In genomic region chr3:130894873-130895330, GRCh38 we compare ENCODE assay signal across 9 cellular contexts. TPM values are rescaled to one million over a fixed set of nuclear protein-coding genes. Genes with fewer than 3 reads are reported as not detected.
A peak's percentile ranks its signal among the peaks of the same experiment; 100 is the strongest.
DNase-seq lines count a peak whose midpoint lies in the region; ATAC-seq, FAIRE-seq and TF ChIP-seq lines count a peak whose summit lies in the region.
"Had no signal": no experiment of that assay in that cellular context is flagged by ENCODE, and none has a peak within 500 bp of the region (broad histone marks: within the 10 kb centered on the region; RNA-seq: fewer than 3 reads in every experiment).

No MANE protein-coding gene starts in this region.

- peak overlapping the region; percentile 80 to 83 for H3K9ac ChIP-seq in kidney (ENCODE audit: low read length in 2 of 2)

- no peak for ATAC-seq in activated T-cell treated with anti-CD3 and anti-CD28 coated beads, Interleukin-2, amount 50 U/mL, for 72 hours (replicated peaks in 1 of 2)
- no peak for ATAC-seq in activated T-helper 17 cell treated with anti-CD3 and anti-CD28 coated beads, Interleukin-2, amount 50 U/mL, for 72 hours (replicated peaks)
- ATAC-seq in GM21529 (IDR thresholded peaks at IDR 0.05; ENCODE audit: unreplicated experiment) (no peak), HG02840 (IDR thresholded peaks at IDR 0.05; ENCODE audit: low FRiP score, unreplicated experiment) (no peak)

- peak overlapping the region; percentile 82 to 94 for H3K27ac ChIP-seq in kidney (ENCODE audit: low read depth in 2 of 2, low read length in 2 of 2)
- H3K27ac ChIP-seq in thymus (ENCODE audit: low read depth): no peak overlapping the region

- no peak for DNase-seq in activated T-cell treated with anti-CD3 and anti-CD28 coated beads, Interleukin-2, amount 50 U/mL, for 72 hours
- no peak for DNase-seq in activated T-cell treated with anti-CD3 and anti-CD28 coated beads, Interleukin-2, amount 50 U/mL, for 1 hour
- DNase-seq in kidney (no peak), GDM1 (lab: John Stamatoyannopoulos, UW) (no peak)

- peak overlapping the region; percentile 95 for H3K27ac Mint-ChIP-seq in activated T-cell treated with anti-CD3 and anti-CD28 coated beads, Interleukin-2, amount 50 U/mL, for 72 hours
- H3K27ac Mint-ChIP-seq in activated T-helper 17 cell treated with anti-CD3 and anti-CD28 coated beads, Interleukin-2, amount 50 U/mL, for 72 hours: peak overlapping the region; percentile 61

- H3K4me3 ChIP-seq in kidney (ENCODE audit: low read length in 2 of 2): peak overlapping the region; percentile 79 to 83
- peak overlapping the region; percentile 77 for H3K4me3 ChIP-seq in thymus (ENCODE audit: low read length)

- WGBS in thymus: 6% methylated on average over 4 of the region's 4 CpGs

- no peaks in the 10 kb centered on the region for H3K27me3 ChIP-seq in thymus (ENCODE audit: control insufficient read depth, insufficient read depth)

- intact Hi-C loops in kidney (cut with DNase I): no loop called here

- no peak for FAIRE-seq in kidney (lab: Jason Lieb, UNC)
- FAIRE-seq: islet of Langerhans had no signal

- H3K4me3 Mint-ChIP-seq in activated T-cell treated with anti-CD3 and anti-CD28 coated beads, Interleukin-2, amount 50 U/mL, for 72 hours: peak overlapping the region; percentile 92 to 100
- H3K4me3 Mint-ChIP-seq in activated T-helper 17 cell treated with anti-CD3 and anti-CD28 coated beads, Interleukin-2, amount 50 U/mL, for 72 hours: peak overlapping the region; percentile 97

- peaks cover 54% of the 10 kb centered on the region for H3K4me1 Mint-ChIP-seq in activated T-cell treated with anti-CD3 and anti-CD28 coated beads, Interleukin-2, amount 50 U/mL, for 72 hours (ENCODE audit: low read depth)
- peaks cover 24% of the 10 kb centered on the region for H3K4me1 Mint-ChIP-seq in activated T-helper 17 cell treated with anti-CD3 and anti-CD28 coated beads, Interleukin-2, amount 50 U/mL, for 72 hours

- no peaks in the 10 kb centered on the region for H3K9me3 Mint-ChIP-seq in activated T-cell treated with anti-CD3 and anti-CD28 coated beads, Interleukin-2, amount 50 U/mL, for 72 hours
- no peaks in the 10 kb centered on the region for H3K9me3 Mint-ChIP-seq in activated T-helper 17 cell treated with anti-CD3 and anti-CD28 coated beads, Interleukin-2, amount 50 U/mL, for 72 hours

- TF ChIP-seq CTCF in kidney (IDR thresholded peaks at IDR 0.05; ENCODE audit: borderline replicate concordance, extremely low read depth, insufficient read depth): no peak

- H3K36me3 Mint-ChIP-seq in activated T-cell treated with anti-CD3 and anti-CD28 coated beads, Interleukin-2, amount 50 U/mL, for 72 hours (ENCODE audit: insufficient read depth in 2 of 2): peaks cover 0 to 7% of the 10 kb centered on the region in 2 donors
- H3K36me3 Mint-ChIP-seq in activated T-helper 17 cell treated with anti-CD3 and anti-CD28 coated beads, Interleukin-2, amount 50 U/mL, for 72 hours (ENCODE audit: low read depth): peaks cover 8% of the 10 kb centered on the region

- no peaks in the 10 kb centered on the region for H3K27me3 Mint-ChIP-seq in activated T-cell treated with anti-CD3 and anti-CD28 coated beads, Interleukin-2, amount 50 U/mL, for 72 hours (ENCODE audit: low read depth)
- H3K27me3 Mint-ChIP-seq in activated T-helper 17 cell treated with anti-CD3 and anti-CD28 coated beads, Interleukin-2, amount 50 U/mL, for 72 hours: no peaks in the 10 kb centered on the region

- no peaks in the 10 kb centered on the region for H3K9me3 ChIP-seq in kidney (ENCODE audit: control insufficient read depth in 1 of 2, low read length in 2 of 2)
- H3K9me3 ChIP-seq in thymus (ENCODE audit: control insufficient read depth): no peaks in the 10 kb centered on the region

- peaks cover 0 to 9% of the 10 kb centered on the region in 2 donors for H3K4me1 ChIP-seq in kidney (ENCODE audit: control insufficient read depth in 1 of 2, insufficient read depth in 1 of 2, low read depth in 1 of 2, low read length in 2 of 2)
- peaks cover 6% of the 10 kb centered on the region for H3K4me1 ChIP-seq in thymus (ENCODE audit: control insufficient read depth, insufficient read depth, low read length)

- no peaks in the 10 kb centered on the region for H3K36me3 ChIP-seq in kidney (ENCODE audit: control insufficient read depth in 1 of 2, insufficient read depth in 2 of 2, low read length in 2 of 2)
- no peaks in the 10 kb centered on the region for H3K36me3 ChIP-seq in thymus (ENCODE audit: control insufficient read depth, insufficient read depth)

RNA-seq across cellular contexts. Expression of gene ATP2C1, which starts 1.0 kb away (rescaled TPM):
- total RNA-seq in activated T-cell treated with anti-CD3 and anti-CD28 coated beads, Interleukin-2, amount 50 U/mL, for 72 hours: 10 to 100 TPM; 76.0 to 79.6 TPM
- 10 to 100 TPM; 63.3 to 64.8 TPM for total RNA-seq in activated T-helper 17 cell treated with anti-CD3 and anti-CD28 coated beads, Interleukin-2, amount 50 U/mL, for 72 hours
- 102 TPM for total RNA-seq in kidney
- 46.8 TPM for polyA plus RNA-seq in kidney (ENCODE audit: insufficient read depth, low read depth, low replicate concordance)
- polyA plus RNA-seq in thymus: 60.2 TPM
